16 cellular contexts compared by ENCODE assay signal in genomic region chr10:47062801-47063200, GRCh38.
A peak's percentile ranks its signal among the peaks of the same experiment; 100 is the strongest.
DNase-seq lines count a peak whose midpoint lies in the region; ATAC-seq, FAIRE-seq and TF ChIP-seq lines count a peak whose summit lies in the region.
"Had no signal": no experiment of that assay in that cellular context is flagged by ENCODE, and none has a peak within 500 bp of the region (broad histone marks: within the 10 kb centered on the region; RNA-seq: fewer than 3 reads in every experiment).

No MANE protein-coding gene starts in this region.

- TF ChIP-seq CTCF in AG10803 (conservative IDR thresholded peaks at IDR 0.05; ENCODE audit: low read length) (peak; percentile 23), K562 (IDR thresholded peaks at IDR 0.05 in 2 of 3, conservative IDR thresholded peaks at IDR 0.05 in 1 of 3; ENCODE audit: insufficient read depth in 2 of 3, low read depth in 1 of 3, low read length in 3 of 3) (peak in 2 of 3 experiments; percentile 15 to 36; a peak in 2 of 6 replicates)

- H3K4me3 ChIP-seq in AG10803 (ENCODE audit: low read length) = no peak overlapping the region
- H3K4me3 ChIP-seq in K562 = no peak overlapping the region
- H3K4me3 ChIP-seq: dorsolateral prefrontal cortex, heart right ventricle had no signal

- peak overlapping the region; percentile 56 for H2AFZ ChIP-seq in K562 (ENCODE audit: low read depth, low read length)
- H2AFZ ChIP-seq: parathyroid adenoma had no signal

- no peaks in the 10 kb centered on the region for H3K36me3 ChIP-seq in K562 (ENCODE audit: control insufficient read depth, insufficient read depth, low read length)
- H3K36me3 ChIP-seq: heart right ventricle had no signal

- no TSS peak for BruUV-seq in K562 (replicated peaks; lab: Mats Ljungman, UMichigan)

- no peaks in the 10 kb centered on the region for H3K9me3 ChIP-seq in K562 (replicated peaks; ENCODE audit: control insufficient read depth, insufficient read depth, low read depth, low read length)
- H3K9me3 ChIP-seq: heart right ventricle had no signal

- TF ChIP-seq RAD21 in K562 (CRISPR knock-in tag; conservative IDR thresholded peaks at IDR 0.05 in 1 of 2, IDR thresholded peaks at IDR 0.05 in 1 of 2) = peak in 1 of 2 experiments; percentile 29; a peak in 2 of 4 replicates

- H3K27ac ChIP-seq in K562 (ENCODE audit: extremely low read depth, low read depth, low read length) = no peak overlapping the region
- H3K27ac ChIP-seq: dorsolateral prefrontal cortex, heart right ventricle, parathyroid adenoma had no signal

- CTCF ChIA-PET in HEK293T (lab: Yijun Ruan, JAX) = no interaction called here
- CTCF ChIA-PET in K562 (lab: Yijun Ruan, JAX; ENCODE audit: low intra/inter-chr PET ratio) = no interaction called here

- WGBS in K562 (ENCODE audit: insufficient coverage, low coverage, missing lambda C conversion rate) = 0% methylated on average over 6 of the region's 6 CpGs

- H3K27me3 ChIP-seq in K562 (ENCODE audit: control insufficient read depth in 2 of 2, insufficient read depth in 2 of 2, low read length in 2 of 2) = peaks cover 40 to 44% of the 10 kb centered on the region in 2 experiments

- FAIRE-seq in K562 (lab: Jason Lieb, UNC) = no peak

- no peak for TF ChIP-seq EP300 in K562 (IDR thresholded peaks at IDR 0.05; ENCODE audit: low read length)

- no peak for TF ChIP-seq POLR2A in K562 (conservative IDR thresholded peaks at IDR 0.05)

- POLR2A ChIA-PET in HEK293T (lab: Yijun Ruan, JAX) = no interaction called here
- POLR2A ChIA-PET in K562 (lab: Yijun Ruan, JAX) = no interaction called here

- peak; percentile 72 for ATAC-seq in K562
- no peak for ATAC-seq in HG03378 (IDR thresholded peaks at IDR 0.05; ENCODE audit: unreplicated experiment)
- ATAC-seq in HG03520 (IDR thresholded peaks at IDR 0.05; ENCODE audit: unreplicated experiment) = no peak
- ATAC-seq: activated CD8-positive, alpha-beta T cell treated with anti-CD3 and anti-CD28 coated beads, Interleukin-2, amount 10 ng/mL, durations not matched to agents 7 days and 5 days had no signal

- H3K79me2 ChIP-seq in K562 (ENCODE audit: control insufficient read depth, insufficient read depth, low read length) = no peaks in the 10 kb centered on the region
- H3K79me2 ChIP-seq: parathyroid adenoma had no signal

- peak; percentile 20 for DNase-seq in AG10803 (ENCODE audit: low read depth)
- DNase-seq in HEK293T (ENCODE audit: extremely low spot score) = peak; percentile 26
- peak in 1 of 4 experiments; percentile 9 for DNase-seq in K562 (ENCODE audit: extremely low read depth in 1 of 4, low spot score in 3 of 4)
- DNase-seq in islet precursor cell = peak; percentile 56
- no peak for DNase-seq in HT-29 (ENCODE audit: low spot score)
- no peak for DNase-seq in effector CD8-positive, alpha-beta T cell (lab: John Stamatoyannopoulos, UW)
- DNase-seq: activated CD8-positive, alpha-beta T cell treated with anti-CD3 and anti-CD28 coated beads, Interleukin-2, amount 10 ng/mL, durations not matched to agents 7 days and 5 days; activated naive CD8-positive, alpha-beta T cell treated with anti-CD3 and anti-CD28 coated beads for 36 hours; heart right ventricle; mammary epithelial cell; NCI-H2081 treated with DMSO at 0.1 percent for 48 hours; stimulated activated CD4-positive, alpha-beta T cell treated with anti-CD3 and anti-CD28 coated beads, Interleukin-4, amount 100 ng/mL, for 24 hours had no signal

- no peaks in the 10 kb centered on the region for H3K4me1 ChIP-seq in K562 (replicated peaks in 1 of 2; ENCODE audit: control insufficient read depth in 2 of 2, insufficient read depth in 2 of 2, low read length in 2 of 2)
- H3K4me1 ChIP-seq: heart right ventricle, parathyroid adenoma had no signal

- H3K4me2 ChIP-seq in K562 (ENCODE audit: insufficient read depth, low read length) = no peak overlapping the region

- intact Hi-C loops in K562 (cut with micrococcal nuclease) = no loop called here

- peaks cover 4% of the 10 kb centered on the region; the same call in 1 of the 2 replicates for H4K20me1 ChIP-seq in K562 (replicated peaks; ENCODE audit: control insufficient read depth, insufficient read depth, low read length)

- no peaks in the 10 kb centered on the region for H3K9me1 ChIP-seq in K562 (ENCODE audit: control insufficient read depth, insufficient read depth, low read length)

- H3K9ac ChIP-seq in K562 (ENCODE audit: insufficient read depth in 1 of 2, low read depth in 2 of 2, low read length in 2 of 2) = no peak overlapping the region
- H3K9ac ChIP-seq: parathyroid adenoma had no signal

- in situ Hi-C loops in K562 (cut with MboI) = no loop called here

TF ChIP-seq in HEK293T, 16 proteins besides CTCF, POLR2A, EP300 and RAD21:
- TF ChIP-seq FOXM1 (IDR thresholded peaks at IDR 0.05; ENCODE audit: borderline replicate concordance) = no peak
- no peak for TF ChIP-seq NFRKB (IDR thresholded peaks at IDR 0.05)
- TF ChIP-seq, protein P1, sequence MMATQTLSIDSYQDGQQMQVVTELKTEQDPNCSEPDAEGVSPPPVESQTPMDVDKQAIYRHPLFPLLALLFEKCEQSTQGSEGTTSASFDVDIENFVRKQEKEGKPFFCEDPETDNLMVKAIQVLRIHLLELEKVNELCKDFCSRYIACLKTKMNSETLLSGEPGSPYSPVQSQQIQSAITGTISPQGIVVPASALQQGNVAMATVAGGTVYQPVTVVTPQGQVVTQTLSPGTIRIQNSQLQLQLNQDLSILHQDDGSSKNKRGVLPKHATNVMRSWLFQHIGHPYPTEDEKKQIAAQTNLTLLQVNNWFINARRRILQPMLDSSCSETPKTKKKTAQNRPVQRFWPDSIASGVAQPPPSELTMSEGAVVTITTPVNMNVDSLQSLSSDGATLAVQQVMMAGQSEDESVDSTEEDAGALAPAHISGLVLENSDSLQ (IDR thresholded peaks at IDR 0.05) = no peak
- TF ChIP-seq SUZ12 (IDR thresholded peaks at IDR 0.05) = no peak
- TF ChIP-seq SP1 (IDR thresholded peaks at IDR 0.05) = no peak
- TF ChIP-seq CTBP1 (IDR thresholded peaks at IDR 0.05; ENCODE audit: borderline replicate concordance) = no peak
- no peak for TF ChIP-seq TARDBP (IDR thresholded peaks at IDR 0.05)
- no peak for TF ChIP-seq HDGF (IDR thresholded peaks at IDR 0.05; ENCODE audit: borderline replicate concordance)
- no peak for TF ChIP-seq LEF1 (IDR thresholded peaks at IDR 0.05; ENCODE audit: borderline replicate concordance)

TF ChIP-seq in K562, 482 proteins besides CTCF, POLR2A, EP300 and RAD21:
- TF ChIP-seq MYC (IDR thresholded peaks at IDR 0.05; ENCODE audit: low read depth, low read length) (peak; percentile 29; the same call in 1 of the 2 replicates), MYC (CRISPR knock-in tag; IDR thresholded peaks at IDR 0.05; ENCODE audit: borderline replicate concordance, low read depth) (no peak), L3MBTL2 (IDR thresholded peaks at IDR 0.05) (peak; percentile 38; the same call in 1 of the 2 replicates), KDM1A (IDR thresholded peaks at IDR 0.05) (no peak), HMG20B (CRISPR knock-in tag; IDR thresholded peaks at IDR 0.05) (no peak), CTBP1 (IDR thresholded peaks at IDR 0.05; ENCODE audit: borderline replicate concordance) (peak; percentile 34; the same call in 1 of the 2 replicates), PRPF4 (IDR thresholded peaks at IDR 0.05; ENCODE audit: insufficient read depth, low read depth, low read length, poor library complexity, severe bottlenecking) (no peak)
- TF ChIP-seq, protein P2, sequence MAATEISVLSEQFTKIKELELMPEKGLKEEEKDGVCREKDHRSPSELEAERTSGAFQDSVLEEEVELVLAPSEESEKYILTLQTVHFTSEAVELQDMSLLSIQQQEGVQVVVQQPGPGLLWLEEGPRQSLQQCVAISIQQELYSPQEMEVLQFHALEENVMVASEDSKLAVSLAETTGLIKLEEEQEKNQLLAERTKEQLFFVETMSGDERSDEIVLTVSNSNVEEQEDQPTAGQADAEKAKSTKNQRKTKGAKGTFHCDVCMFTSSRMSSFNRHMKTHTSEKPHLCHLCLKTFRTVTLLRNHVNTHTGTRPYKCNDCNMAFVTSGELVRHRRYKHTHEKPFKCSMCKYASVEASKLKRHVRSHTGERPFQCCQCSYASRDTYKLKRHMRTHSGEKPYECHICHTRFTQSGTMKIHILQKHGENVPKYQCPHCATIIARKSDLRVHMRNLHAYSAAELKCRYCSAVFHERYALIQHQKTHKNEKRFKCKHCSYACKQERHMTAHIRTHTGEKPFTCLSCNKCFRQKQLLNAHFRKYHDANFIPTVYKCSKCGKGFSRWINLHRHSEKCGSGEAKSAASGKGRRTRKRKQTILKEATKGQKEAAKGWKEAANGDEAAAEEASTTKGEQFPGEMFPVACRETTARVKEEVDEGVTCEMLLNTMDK (IDR thresholded peaks at IDR 0.05; ENCODE audit: borderline replicate concordance, insufficient read depth, low read depth, low read length, poor library complexity, severe bottlenecking) = peak; percentile 89
- TF ChIP-seq, protein P3, sequence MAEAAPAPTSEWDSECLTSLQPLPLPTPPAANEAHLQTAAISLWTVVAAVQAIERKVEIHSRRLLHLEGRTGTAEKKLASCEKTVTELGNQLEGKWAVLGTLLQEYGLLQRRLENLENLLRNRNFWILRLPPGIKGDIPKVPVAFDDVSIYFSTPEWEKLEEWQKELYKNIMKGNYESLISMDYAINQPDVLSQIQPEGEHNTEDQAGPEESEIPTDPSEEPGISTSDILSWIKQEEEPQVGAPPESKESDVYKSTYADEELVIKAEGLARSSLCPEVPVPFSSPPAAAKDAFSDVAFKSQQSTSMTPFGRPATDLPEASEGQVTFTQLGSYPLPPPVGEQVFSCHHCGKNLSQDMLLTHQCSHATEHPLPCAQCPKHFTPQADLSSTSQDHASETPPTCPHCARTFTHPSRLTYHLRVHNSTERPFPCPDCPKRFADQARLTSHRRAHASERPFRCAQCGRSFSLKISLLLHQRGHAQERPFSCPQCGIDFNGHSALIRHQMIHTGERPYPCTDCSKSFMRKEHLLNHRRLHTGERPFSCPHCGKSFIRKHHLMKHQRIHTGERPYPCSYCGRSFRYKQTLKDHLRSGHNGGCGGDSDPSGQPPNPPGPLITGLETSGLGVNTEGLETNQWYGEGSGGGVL (CRISPR knock-in tag; IDR thresholded peaks at IDR 0.05) = no peak

Comparison
In these comparisons a context has a peak if more than half of its experiments do, and no peak if none do; other contexts are left out.
1. DNase-seq: peak in AG10803 (single experiment), HEK293T (single experiment) and islet precursor cell (single experiment); none in HT-29 (single experiment) and effector CD8-positive, alpha-beta T cell (single experiment).